Comparison of ENCODE assay signal across 9 cellular contexts in the genomic region with DNA sequence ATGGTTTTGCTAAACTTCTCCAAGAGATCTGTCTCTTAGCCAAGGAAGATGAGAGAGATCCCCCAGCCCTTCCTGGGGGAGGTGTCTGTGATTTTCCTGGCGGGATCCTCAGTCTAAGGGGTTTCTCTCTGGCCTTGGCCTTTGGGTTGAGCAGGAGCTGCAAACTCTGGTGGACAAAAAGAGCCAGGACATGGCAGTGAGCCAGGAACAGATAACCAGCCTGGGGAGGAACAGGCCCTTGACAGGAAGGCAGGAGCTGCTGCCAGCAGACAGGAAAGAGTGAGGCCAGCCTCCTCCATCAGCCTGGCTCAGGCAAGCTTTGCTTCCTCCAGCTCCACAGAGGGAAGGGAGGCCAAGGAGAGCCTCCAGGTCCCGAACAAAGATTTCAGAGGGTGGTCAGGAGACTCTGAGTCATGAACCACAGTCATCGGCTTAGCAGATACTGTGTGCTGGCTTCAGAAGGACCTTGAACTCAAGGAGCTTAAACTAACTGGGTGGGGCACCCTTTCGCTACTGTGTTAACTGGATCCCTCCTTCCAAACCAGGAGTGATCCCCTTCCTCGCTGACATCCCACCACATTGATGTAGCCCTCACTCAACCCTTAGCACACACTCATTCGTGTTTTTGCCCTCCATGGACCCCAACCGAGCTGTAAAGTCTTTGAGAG. TPM values are rescaled to one million over a fixed set of nuclear protein-coding genes. Genes with fewer than 3 reads are reported as not detected.
DNase-seq lines count a peak whose midpoint lies in the region; ATAC-seq and TF ChIP-seq lines count a peak whose summit lies in the region.
"Had no signal": no experiment of that assay in that cellular context is flagged by ENCODE, and none has a peak within 500 bp of the region (broad histone marks: within the 10 kb centered on the region; RNA-seq: fewer than 3 reads in every experiment).

No MANE protein-coding gene starts in this region.

- in situ Hi-C loops in mammary epithelial cell (cut with MboI; ENCODE audit: low sequenced_read_pairs in 2 of 2) = no loop called here

- H3K9ac ChIP-seq in mammary epithelial cell (ENCODE audit: insufficient read depth, low read length) = peak overlapping the region; percentile 51
- H3K9ac ChIP-seq: KMS-11 had no signal

- H4K20me1 ChIP-seq in mammary epithelial cell (ENCODE audit: insufficient read depth, low read length) = no peaks in the 10 kb centered on the region

- DNase-seq in ELR (ENCODE audit: low read depth) = peak; percentile 93
- peak; percentile 37 for DNase-seq in NOMO-1 treated with DMSO at 0.1 percent for 48 hours (lab: John Stamatoyannopoulos, UW; ENCODE audit: unreplicated experiment)
- peak; percentile 92 for DNase-seq in mammary epithelial cell
- DNase-seq in lung (ENCODE audit: low spot score) = no peak
- no peak for DNase-seq in hippocampal formation (lab: John Stamatoyannopoulos, UW)

- dilution Hi-C loops in mammary epithelial cell (cut with HindIII; ENCODE audit: low sequenced_read_pairs) = no loop called here

- H3K9me3 ChIP-seq in mammary epithelial cell (replicated peaks; ENCODE audit: insufficient read depth, low read length) = no peaks in the 10 kb centered on the region
- no peaks in the 10 kb centered on the region for H3K9me3 ChIP-seq in lung (ENCODE audit: control insufficient read depth in 2 of 2, insufficient read depth in 1 of 2, low read length in 1 of 2)

- no peak overlapping the region for H3K4me3 ChIP-seq in mammary epithelial cell (replicated peaks in 1 of 3; ENCODE audit: insufficient read depth in 1 of 3, low read depth in 2 of 3, low read length in 3 of 3)
- no peak overlapping the region for H3K4me3 ChIP-seq in lung

- H3K4me1 ChIP-seq in mammary epithelial cell (ENCODE audit: insufficient read depth, low read length) = peaks cover 42% of the 10 kb centered on the region
- peaks cover 19 to 25% of the 10 kb centered on the region in 2 donors for H3K4me1 ChIP-seq in lung (ENCODE audit: control insufficient read depth in 2 of 2, insufficient read depth in 2 of 2, low read length in 2 of 2)

- peak overlapping the region; percentile 68 for H2AFZ ChIP-seq in mammary epithelial cell (ENCODE audit: low read depth, low read length)

- ATAC-seq in lung (ENCODE audit: insufficient read depth, low FRiP score) = peak; percentile 59
- no peak for ATAC-seq in GM21390 (IDR thresholded peaks at IDR 0.05; ENCODE audit: unreplicated experiment)
- no peak for ATAC-seq in HG03354 (IDR thresholded peaks at IDR 0.05; ENCODE audit: poor library complexity, severe bottlenecking, unreplicated experiment)
- ATAC-seq in HG02642 (IDR thresholded peaks at IDR 0.05; ENCODE audit: poor library complexity, unreplicated experiment) = no peak

- H3K36me3 ChIP-seq in mammary epithelial cell (ENCODE audit: insufficient read depth, low read length) (no peaks in the 10 kb centered on the region), lung (ENCODE audit: control insufficient read depth in 2 of 2, insufficient read depth in 2 of 2, low read length in 2 of 2) (no peaks in the 10 kb centered on the region)

- H3K79me2 ChIP-seq in mammary epithelial cell (ENCODE audit: insufficient read depth, low read length) = no peaks in the 10 kb centered on the region

- 70% methylated on average over 6 of the region's 7 CpGs for WGBS in mammary epithelial cell (ENCODE audit: low coverage, missing lambda C conversion rate)
- WGBS in lung, 2 donors = 60 to 62% methylated on average over 7 of the region's 7 CpGs

- peak overlapping the region; percentile 65 for H3K27ac ChIP-seq in mammary epithelial cell (ENCODE audit: insufficient read depth, low read depth, low read length)
- peak overlapping the region; percentile 34 to 40 for H3K27ac ChIP-seq in lung (ENCODE audit: low read depth in 1 of 2, low read length in 1 of 2)
- H3K27ac ChIP-seq: KMS-11 had no signal

- CTCF ChIA-PET in mammary epithelial cell (lab: Charles Lee; ENCODE audit: low non-redundant PET) = no interaction called here

- intact Hi-C loops in mammary epithelial cell (cut with micrococcal nuclease) = no loop called here

- TF ChIP-seq CTCF in mammary epithelial cell (conservative IDR thresholded peaks at IDR 0.05 in 1 of 2, IDR thresholded peaks at IDR 0.05 in 1 of 2; ENCODE audit: extremely low read depth in 1 of 2, insufficient read depth in 1 of 2, low read depth in 1 of 2, low read length in 2 of 2) = no peak
- TF ChIP-seq CTCF in lung (IDR thresholded peaks at IDR 0.05; ENCODE audit: control extremely low read depth, extremely low read depth) = no peak

- no peaks in the 10 kb centered on the region for H3K27me3 ChIP-seq in mammary epithelial cell (ENCODE audit: insufficient read depth, low read length)
- no peaks in the 10 kb centered on the region for H3K27me3 ChIP-seq in lung (ENCODE audit: control insufficient read depth, insufficient read depth)

- H3K4me2 ChIP-seq in mammary epithelial cell (ENCODE audit: insufficient read depth, low read depth, low read length) = no peak overlapping the region
- H3K4me2 ChIP-seq: KMS-11 had no signal

- BruUV-seq in mammary epithelial cell (replicated peaks; lab: Mats Ljungman, UMichigan) = TSS peak; percentile 80

RNA-seq across cellular contexts. Expression of gene DDIT4, which starts 34.7 kb away (rescaled TPM):
- total RNA-seq in mammary epithelial cell = 1,000 to 10,000 TPM in 1 of 2 donors, 100 to 1,000 TPM in 1; 772 to 1,235 TPM
- polyA plus RNA-seq in mammary epithelial cell = 542 TPM
- polyA minus RNA-seq in mammary epithelial cell = 521 TPM
- 100 to 1,000 TPM; 155 to 190 TPM for total RNA-seq in lung
- 100 to 1,000 TPM in 1 of 2 donors, 10 to 100 TPM in 1; 55.3 to 188 TPM for polyA plus RNA-seq in lung

RNA-seq across cellular contexts. Expression of gene DNAJB12, which starts 46.3 kb away (rescaled TPM):
- total RNA-seq in mammary epithelial cell (10 to 100 TPM; 57.7 to 98.4 TPM), lung (10 to 100 TPM; 34.0 to 38.7 TPM)
- polyA plus RNA-seq in mammary epithelial cell (58.9 TPM), lung (10 to 100 TPM; 30.0 to 30.2 TPM)
- 60.1 TPM for polyA minus RNA-seq in mammary epithelial cell

Comparison
In these comparisons a context has a peak if more than half of its experiments do, and no peak if none do; other contexts are left out.
1. DNase-seq: peak in ELR (single experiment), NOMO-1 treated with DMSO at 0.1 percent for 48 hours (single experiment) and mammary epithelial cell (single experiment); none in lung (single experiment) and hippocampal formation (0 of 2).
2. RNA of gene DDIT4, which starts 34.7 kb away (total RNA-seq): 772 to 1,235 TPM in mammary epithelial cell; 155 to 190 TPM in lung; every median in the first group is over 4 times any median in the second.